In the genomic region with DNA sequence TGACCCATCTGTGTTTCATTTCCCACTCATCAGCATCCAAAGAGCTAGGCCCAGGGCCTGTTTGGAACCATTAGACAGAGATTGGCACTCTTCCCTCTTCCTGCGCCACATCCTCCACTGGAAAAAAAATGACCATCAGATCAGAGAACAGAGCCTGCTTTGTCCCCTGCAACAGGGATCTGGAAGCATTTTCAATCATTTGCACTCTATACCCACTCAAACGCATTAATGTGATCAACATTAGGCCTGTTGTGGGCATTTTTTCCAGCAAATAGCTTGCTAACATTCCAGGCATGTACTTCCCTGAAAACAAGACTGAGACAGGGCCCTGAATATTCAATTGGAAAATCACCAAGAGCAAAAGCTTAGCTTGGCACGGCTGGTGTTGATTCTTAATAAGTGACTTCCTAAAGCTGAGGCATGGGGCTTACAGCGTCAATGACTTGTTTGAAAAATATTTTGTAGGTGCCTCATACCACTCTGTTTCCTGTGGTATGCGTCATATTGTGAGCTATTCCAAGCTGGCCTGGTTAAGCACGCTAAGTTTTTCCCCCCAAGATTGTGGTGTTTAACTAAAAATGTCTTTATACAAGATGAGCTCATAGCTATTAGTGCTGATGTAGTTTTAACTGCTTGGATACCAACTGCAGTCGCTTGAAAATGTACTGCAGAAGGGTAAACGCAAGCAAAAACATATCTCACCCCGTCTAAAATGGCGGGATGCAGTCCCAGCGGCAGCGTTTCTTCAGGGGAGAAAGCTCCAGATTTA, we compare ENCODE assay signal across 8 cellular contexts.
A peak's percentile ranks its signal among the peaks of the same experiment; 100 is the strongest.
DNase-seq lines count a peak whose midpoint lies in the region; ATAC-seq, FAIRE-seq and TF ChIP-seq lines count a peak whose summit lies in the region.

No MANE protein-coding gene starts in this region.

- no peaks in the 10 kb centered on the region for H3K9me1 ChIP-seq in keratinocyte (ENCODE audit: control insufficient read depth, extremely low read depth, insufficient read depth, low read length)

- no peaks in the 10 kb centered on the region for H3K27me3 ChIP-seq in keratinocyte (ENCODE audit: control insufficient read depth, extremely low read depth, insufficient read depth, low read length)

- TF ChIP-seq CTCF in HFF-Myc (IDR thresholded peaks at IDR 0.05; ENCODE audit: low read depth, low read length, missing control alignments): no peak
- TF ChIP-seq CTCF in cardiac fibroblast (IDR thresholded peaks at IDR 0.05; ENCODE audit: low read depth, low read length): no peak
- TF ChIP-seq CTCF in keratinocyte (optimal IDR thresholded peaks at IDR 0.05 in 1 of 3, IDR thresholded peaks at IDR 0.05 in 1 of 3, conservative IDR thresholded peaks at IDR 0.05 in 1 of 3; ENCODE audit: extremely low read depth in 1 of 3, insufficient read depth in 2 of 3, low read length in 3 of 3): no peak

- dilution Hi-C loops in keratinocyte (cut with MboI; ENCODE audit: extremely low pct_ligation_motif_present, low sequenced_read_pairs): no loop called here

- no peaks in the 10 kb centered on the region for H4K20me1 ChIP-seq in keratinocyte (ENCODE audit: control insufficient read depth, extremely low read depth, insufficient read depth, low read length)

- no peak for ATAC-seq in GM21529 (IDR thresholded peaks at IDR 0.05; ENCODE audit: unreplicated experiment)

- H3K79me2 ChIP-seq in keratinocyte (ENCODE audit: control insufficient read depth, insufficient read depth, low read length): no peaks in the 10 kb centered on the region

- TF ChIP-seq POLR2A in GM12892 (IDR thresholded peaks at IDR 0.05; ENCODE audit: low read depth, low read length): no peak

- H3K4me3 ChIP-seq in HFF-Myc (replicated peaks; ENCODE audit: low read depth, low read length) (no peak overlapping the region), cardiac fibroblast (replicated peaks in 1 of 2; ENCODE audit: low read depth in 2 of 2, low read length in 2 of 2) (no peak overlapping the region), keratinocyte (ENCODE audit: control insufficient read depth in 2 of 3, extremely low read depth in 1 of 3, insufficient read depth in 2 of 3, low read depth in 1 of 3, low read length in 3 of 3) (peak overlapping the region in 1 of 3 experiments; percentile 21)

- DNase-seq in HFF-Myc (ENCODE audit: extremely low read depth, low read depth): peak; percentile 97
- peak; percentile 99 to 100 for DNase-seq in cardiac fibroblast (ENCODE audit: low read depth in 2 of 2)
- DNase-seq in keratinocyte (ENCODE audit: low read depth, low spot score): peak; percentile 88
- DNase-seq in smooth muscle cell of the brain vasculature (ENCODE audit: low read depth, low spot score): peak; percentile 77
- no peak for DNase-seq in GM12892 (ENCODE audit: insufficient read length)
- no peak for DNase-seq in NCI-H2029 treated with DMSO at 0.1 percent for 48 hours (lab: John Stamatoyannopoulos, UW)
- DNase-seq in iPS-NIHi7 (ENCODE audit: extremely low spot score): no peak

- H3K9me3 ChIP-seq in keratinocyte (ENCODE audit: control insufficient read depth, low read depth, low read length): no peaks in the 10 kb centered on the region

- H3K4me2 ChIP-seq in keratinocyte (ENCODE audit: control insufficient read depth, extremely low read depth, insufficient read depth, low read depth, low read length): peak overlapping the region; percentile 55

- H3K9ac ChIP-seq in keratinocyte (ENCODE audit: control insufficient read depth, extremely low read depth, insufficient read depth, low read length): peak overlapping the region; percentile 49

- peak; percentile 99 for FAIRE-seq in keratinocyte (lab: Jason Lieb, UNC)
- FAIRE-seq in GM12892 (lab: Jason Lieb, UNC): no peak

- no peaks in the 10 kb centered on the region for H3K36me3 ChIP-seq in keratinocyte (ENCODE audit: control insufficient read depth in 2 of 2, extremely low read depth in 1 of 2, insufficient read depth in 2 of 2, low read length in 2 of 2)

- peak overlapping the region; percentile 92 for H3K27ac ChIP-seq in keratinocyte (ENCODE audit: control insufficient read depth, insufficient read depth, low read length)

- H2AFZ ChIP-seq in keratinocyte (ENCODE audit: control insufficient read depth, low read length): peak overlapping the region; percentile 83

- peaks cover 29% of the 10 kb centered on the region for H3K4me1 ChIP-seq in keratinocyte (ENCODE audit: control insufficient read depth, extremely low read depth, insufficient read depth, low read length)

Comparison
In these comparisons a context has a peak if more than half of its experiments do, and no peak if none do; other contexts are left out.
1. DNase-seq: peak in HFF-Myc (single experiment), cardiac fibroblast (2 of 2), keratinocyte (single experiment) and smooth muscle cell of the brain vasculature (single experiment); none in GM12892 (single experiment), NCI-H2029 treated with DMSO at 0.1 percent for 48 hours (single experiment) and iPS-NIHi7 (single experiment).